9 cellular contexts compared by ENCODE assay signal in the genomic region with DNA sequence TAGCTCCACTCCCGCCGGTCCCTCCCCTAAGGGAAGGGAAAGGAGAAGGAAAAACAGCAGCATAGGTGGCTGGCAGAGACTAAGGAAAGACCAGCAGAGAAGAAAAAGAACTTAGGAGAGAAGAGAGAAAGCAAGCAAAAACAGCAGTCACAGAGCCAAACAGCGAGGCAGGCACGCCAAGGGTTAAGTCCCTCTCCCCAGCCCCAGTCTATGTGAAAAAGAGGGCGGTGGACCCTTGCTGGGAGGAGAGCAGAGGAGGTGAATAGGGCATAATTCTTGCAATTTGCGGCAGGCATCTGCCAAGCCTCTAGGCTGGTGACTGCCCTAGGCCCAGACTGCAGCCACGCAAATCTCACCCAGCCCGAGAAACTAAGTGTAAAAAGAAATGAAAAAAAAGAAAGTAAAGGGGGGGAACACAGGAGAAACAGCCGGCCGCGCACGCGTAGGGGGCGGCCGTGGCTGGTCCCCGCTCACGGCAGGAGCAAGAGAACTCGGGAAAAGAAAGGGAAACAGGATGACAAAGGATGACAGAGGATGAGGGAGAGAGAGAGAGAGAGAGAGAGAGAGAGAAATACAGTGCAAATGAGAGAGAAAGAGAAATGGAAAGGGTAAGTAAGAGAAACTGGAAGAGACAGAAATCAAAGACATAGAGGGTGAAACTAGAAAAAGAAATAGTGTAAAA. TPM values are rescaled to one million over a fixed set of nuclear protein-coding genes. Genes with fewer than 3 reads are reported as not detected.
A peak's percentile ranks its signal among the peaks of the same experiment; 100 is the strongest.
DNase-seq lines count a peak whose midpoint lies in the region; ATAC-seq and TF ChIP-seq lines count a peak whose summit lies in the region.
"Had no signal": no experiment of that assay in that cellular context is flagged by ENCODE, and none has a peak within 500 bp of the region (broad histone marks: within the 10 kb centered on the region; RNA-seq: fewer than 3 reads in every experiment).

No MANE protein-coding gene starts in this region.

- peak overlapping the region; percentile 59 for H3K27ac ChIP-seq in CD8-positive, alpha-beta memory T cell (ENCODE audit: low read depth, low read length)
- H3K27ac ChIP-seq in endodermal cell (ENCODE audit: low read depth, low read length): peak overlapping the region; percentile 91
- no peak overlapping the region for H3K27ac ChIP-seq in OCI-LY7 (ENCODE audit: low read depth, low read length, poor library complexity, severe bottlenecking)

- no peaks in the 10 kb centered on the region for H4K20me1 ChIP-seq in OCI-LY7 (ENCODE audit: insufficient read depth, low read length)

- no peaks in the 10 kb centered on the region for H3K27me3 ChIP-seq in CD8-positive, alpha-beta memory T cell (ENCODE audit: insufficient read depth, low read length, poor library complexity, severe bottlenecking)
- H3K27me3 ChIP-seq in endodermal cell (ENCODE audit: control insufficient read depth, insufficient read depth, low read length, poor library complexity, severe bottlenecking): no peaks in the 10 kb centered on the region

- BruUV-seq in OCI-LY7 (replicated peaks; lab: Mats Ljungman, UMichigan): no TSS peak

- H3K79me2 ChIP-seq in OCI-LY7 (ENCODE audit: insufficient read depth, low read depth, low read length): no peaks in the 10 kb centered on the region

- H3K4me3 ChIP-seq in CD8-positive, alpha-beta memory T cell (ENCODE audit: low read length): peak overlapping the region; percentile 32
- H3K4me3 ChIP-seq in endodermal cell (ENCODE audit: low read length) (peak overlapping the region; percentile 74), OCI-LY7 (ENCODE audit: low read depth, low read length, poor library complexity, severe bottlenecking) (no peak overlapping the region)
- H3K4me3 ChIP-seq: lung had no signal

- peaks cover 0 to 7% of the 10 kb centered on the region in 2 donors for H3K27me3 Mint-ChIP-seq in CD8-positive, alpha-beta memory T cell
- H3K27me3 Mint-ChIP-seq in endodermal cell (ENCODE audit: insufficient read depth) (no peaks in the 10 kb centered on the region), osteocyte (ENCODE audit: unreplicated experiment) (peaks cover 18% of the 10 kb centered on the region)

- ATAC-seq in GM21717 (IDR thresholded peaks at IDR 0.05; ENCODE audit: unreplicated experiment): peak; percentile 62
- ATAC-seq in SK-N-SH treated with all-trans-retinoic acid at 6 μM for 48 hours: peak; percentile 90
- ATAC-seq in HG03565 (IDR thresholded peaks at IDR 0.05; ENCODE audit: unreplicated experiment): no peak

- DNase-seq in CD8-positive, alpha-beta memory T cell: peak; percentile 14 to 55 (median 23)
- DNase-seq in endodermal cell (peak; percentile 88), osteocyte (ENCODE audit: extremely low spot score, unreplicated experiment) (no peak), DMS114 treated with DMSO at 0.1 percent for 48 hours (lab: John Stamatoyannopoulos, UW; ENCODE audit: unreplicated experiment) (no peak), OCI-LY7 (ENCODE audit: low spot score) (no peak)

- H3K9ac ChIP-seq in endodermal cell (ENCODE audit: extremely low read depth, low read length, poor library complexity, severe bottlenecking): peak overlapping the region; percentile 34

- intact Hi-C loops in OCI-LY7 (cut with micrococcal nuclease; ENCODE audit: unreplicated experiment): no loop called here

- no peak overlapping the region for H2AFZ ChIP-seq in OCI-LY7 (ENCODE audit: low read length)

- no peaks in the 10 kb centered on the region for H3K9me2 ChIP-seq in OCI-LY7 (ENCODE audit: insufficient read depth, low read length)

- no peaks in the 10 kb centered on the region for H3K9me3 Mint-ChIP-seq in CD8-positive, alpha-beta memory T cell
- H3K9me3 Mint-ChIP-seq in endodermal cell: peaks cover 55% of the 10 kb centered on the region
- no peaks in the 10 kb centered on the region for H3K9me3 Mint-ChIP-seq in osteocyte (ENCODE audit: unreplicated experiment)

- H3K4me1 Mint-ChIP-seq in CD8-positive, alpha-beta memory T cell: peaks cover 19 to 36% (median 27%) of the 10 kb centered on the region in 3 donors
- H3K4me1 Mint-ChIP-seq in endodermal cell (peaks cover 36% of the 10 kb centered on the region), osteocyte (ENCODE audit: unreplicated experiment) (peaks cover 11% of the 10 kb centered on the region)

- POLR2A ChIA-PET in CD8-positive, alpha-beta memory T cell (lab: Charles Lee): no interaction called here
- POLR2A ChIA-PET in OCI-LY7 (lab: Charles Lee): no interaction called here

- TF ChIP-seq CTCF in endodermal cell (conservative IDR thresholded peaks at IDR 0.05): no peak
- no peak for TF ChIP-seq CTCF in osteocyte (IDR thresholded peaks at IDR 0.05)
- TF ChIP-seq CTCF in OCI-LY7 (conservative IDR thresholded peaks at IDR 0.05; ENCODE audit: low read length): no peak

- H3K9me3 ChIP-seq in CD8-positive, alpha-beta memory T cell (ENCODE audit: low read length): no peaks in the 10 kb centered on the region
- H3K9me3 ChIP-seq in endodermal cell (ENCODE audit: control insufficient read depth, low read length): no peaks in the 10 kb centered on the region
- H3K9me3 ChIP-seq in OCI-LY7 (ENCODE audit: low read length): no peaks in the 10 kb centered on the region

- no peak overlapping the region for H3K4me2 ChIP-seq in OCI-LY7 (ENCODE audit: low read length)

- CTCF ChIA-PET in CD8-positive, alpha-beta memory T cell (lab: Charles Lee): no interaction called here
- CTCF ChIA-PET in OCI-LY7 (lab: Charles Lee; ENCODE audit: unreplicated experiment): no interaction called here

- peak overlapping the region; percentile 67 to 88 (median 81) for H3K4me3 Mint-ChIP-seq in CD8-positive, alpha-beta memory T cell
- H3K4me3 Mint-ChIP-seq in endodermal cell: peak overlapping the region; percentile 54
- peak overlapping the region; percentile 70 for H3K4me3 Mint-ChIP-seq in osteocyte (ENCODE audit: unreplicated experiment)

- peaks cover 11% of the 10 kb centered on the region for H3K4me1 ChIP-seq in CD8-positive, alpha-beta memory T cell (ENCODE audit: insufficient read depth, low read length)
- H3K4me1 ChIP-seq in endodermal cell (ENCODE audit: control insufficient read depth, insufficient read depth, low read length): no peaks in the 10 kb centered on the region
- H3K4me1 ChIP-seq in OCI-LY7 (ENCODE audit: insufficient read depth, low read length, poor library complexity, severe bottlenecking): no peaks in the 10 kb centered on the region

- 1% methylated on average over 18 of the region's 18 CpGs; no CpG with 5 or more reads in 1 of the 2 experiments for WGBS in endodermal cell (ENCODE audit: insufficient coverage in 1 of 2, insufficient read length in 1 of 2), 2 experiments

- H3K36me3 ChIP-seq in CD8-positive, alpha-beta memory T cell (ENCODE audit: insufficient read depth, low read length): no peaks in the 10 kb centered on the region
- H3K36me3 ChIP-seq in endodermal cell (ENCODE audit: control insufficient read depth, insufficient read depth, low read length) (no peaks in the 10 kb centered on the region), OCI-LY7 (ENCODE audit: insufficient read depth, low read length) (no peaks in the 10 kb centered on the region)

- no peaks in the 10 kb centered on the region for H3K36me3 Mint-ChIP-seq in CD8-positive, alpha-beta memory T cell
- H3K36me3 Mint-ChIP-seq in endodermal cell (ENCODE audit: low read depth): no peaks in the 10 kb centered on the region
- no peaks in the 10 kb centered on the region for H3K36me3 Mint-ChIP-seq in osteocyte (ENCODE audit: unreplicated experiment)

- peak overlapping the region; percentile 77 to 98 (median 96) for H3K27ac Mint-ChIP-seq in CD8-positive, alpha-beta memory T cell
- H3K27ac Mint-ChIP-seq in endodermal cell (peak overlapping the region; percentile 79), osteocyte (ENCODE audit: unreplicated experiment) (peak overlapping the region; percentile 90)

TF ChIP-seq in SK-N-SH treated with all-trans-retinoic acid at 6 μM for 48 hours, 23 proteins besides CTCF, POLR2A, EP300 and RAD21:
- no peak for TF ChIP-seq ZC3H10 (CRISPR knock-in tag; IDR thresholded peaks at IDR 0.05)

RNA-seq across cellular contexts. Expression of a gene that starts 48.6 kb away (rescaled TPM):
- total RNA-seq in CD8-positive, alpha-beta memory T cell: not detected
- polyA plus RNA-seq in CD8-positive, alpha-beta memory T cell: not detected
- total RNA-seq in endodermal cell (not detected), osteocyte (not detected in 2 replicates), OCI-LY7 (2022) (not detected in 2 replicates)
- polyA plus RNA-seq in endodermal cell (2013, experiment 1 of 2): not detected
- not detected for polyA plus RNA-seq in endodermal cell (2013, experiment 2 of 2)
- total RNA-seq in OCI-LY7 (2014; rRNA removed; shearing (Covaris generic)): not detected in 2 replicates
- total RNA-seq: lung had no signal
- polyA plus RNA-seq: lung had no signal

RNA-seq across cellular contexts. Expression of a gene that starts 50.6 kb away (rescaled TPM):
- total RNA-seq in CD8-positive, alpha-beta memory T cell: not detected
- not detected for polyA plus RNA-seq in CD8-positive, alpha-beta memory T cell
- total RNA-seq in endodermal cell (not detected), osteocyte (not detected in 2 replicates), OCI-LY7 (2022) (not detected in 2 replicates)
- polyA plus RNA-seq in endodermal cell (2013, experiment 1 of 2): not detected
- not detected for polyA plus RNA-seq in endodermal cell (2013, experiment 2 of 2)
- not detected in 2 replicates for total RNA-seq in OCI-LY7 (2014; rRNA removed; shearing (Covaris generic))
- total RNA-seq: lung had no signal
- polyA plus RNA-seq: lung had no signal

RNA-seq across cellular contexts. Expression of a gene that starts 56.5 kb away (rescaled TPM):
- total RNA-seq in CD8-positive, alpha-beta memory T cell: under 1 TPM in 1 of 2 experiments, not detected in 1; 0.29 TPM
- polyA plus RNA-seq in CD8-positive, alpha-beta memory T cell: 0.14 TPM
- total RNA-seq in endodermal cell (1 to 10 TPM; 3.2 to 3.4 TPM), osteocyte (1.6 and 2.1 TPM in 2 replicates), OCI-LY7 (2022) (0.52 and 0.80 TPM in 2 replicates)
- polyA plus RNA-seq in endodermal cell (2013, experiment 1 of 2): 1.2 TPM
- 1.1 TPM for polyA plus RNA-seq in endodermal cell (2013, experiment 2 of 2)
- 0.73 TPM in 1 of 2 replicates, not detected in the other for total RNA-seq in OCI-LY7 (2014; rRNA removed; shearing (Covaris generic))

Comparison
In these comparisons a context has a peak if more than half of its experiments do, and no peak if none do; other contexts are left out.
1. DNase-seq: peak in CD8-positive, alpha-beta memory T cell (5 of 5) and endodermal cell (single experiment); none in osteocyte (single experiment), DMS114 treated with DMSO at 0.1 percent for 48 hours (single experiment) and OCI-LY7 (single experiment).
2. Peak in every context shown above with its lines, with median percentiles within 50 percentile points of each other: H3K27ac Mint-ChIP-seq and H3K4me3 Mint-ChIP-seq.